Comparison of ENCODE assay signal across 16 cellular contexts in genomic region chr3:157533298-157533870, GRCh38. TPM values are rescaled to one million over a fixed set of nuclear protein-coding genes. Genes with fewer than 3 reads are reported as not detected.
DNase-seq lines count a peak whose midpoint lies in the region; ATAC-seq lines count a peak whose summit lies in the region.
"Had no signal": no experiment of that assay in that cellular context is flagged by ENCODE, and none has a peak within 500 bp of the region (broad histone marks: within the 10 kb centered on the region; RNA-seq: fewer than 3 reads in every experiment).

No MANE protein-coding gene starts in this region.

- DNase-seq in HS-5 (ENCODE audit: low read depth) = peak; percentile 91
- peak; percentile 79 for DNase-seq in adipocyte (ENCODE audit: low read depth)
- peak; percentile 83 for DNase-seq in glomerular endothelial cell (ENCODE audit: extremely low read depth, low read depth, low spot score)
- no peak for DNase-seq in stimulated activated CD4-positive, alpha-beta T cell treated with anti-CD3 and anti-CD28 coated beads, Interleukin-2, amount 100 ng/mL, for 24 hours
- DNase-seq in substantia nigra (lab: John Stamatoyannopoulos, UW) = no peak
- DNase-seq in nucleus accumbens (lab: John Stamatoyannopoulos, UW) = no peak
- DNase-seq: activated CD8-positive, alpha-beta memory T cell treated with anti-CD3 and anti-CD28 coated beads, Interleukin-2, amount 50 U/mL, for 4 hours; effector memory CD4-positive, alpha-beta T cell; right lobe of liver; T-helper 17 cell; upper lobe of left lung had no signal

- ATAC-seq in GM18873 (IDR thresholded peaks at IDR 0.05; ENCODE audit: low FRiP score, unreplicated experiment) = no peak

- H3K27me3 ChIP-seq in ACC112 (ENCODE audit: insufficient read depth, low read length) (no peaks in the 10 kb centered on the region), adipocyte (replicated peaks; ENCODE audit: control insufficient read depth, insufficient read depth, low read length) (no peaks in the 10 kb centered on the region)
- H3K27me3 ChIP-seq: adrenal gland, right lobe of liver, upper lobe of left lung had no signal

- no peaks in the 10 kb centered on the region for H3K36me3 ChIP-seq in ACC112 (ENCODE audit: insufficient read depth, low read length)
- H3K36me3 ChIP-seq in adipocyte (ENCODE audit: control insufficient read depth, insufficient read depth, low read length, severe bottlenecking) = no peaks in the 10 kb centered on the region
- H3K36me3 ChIP-seq: adrenal gland, right lobe of liver, upper lobe of left lung had no signal

- H3K9ac ChIP-seq in adipocyte (ENCODE audit: low read length) = peak overlapping the region; percentile 81

- H3K79me2 ChIP-seq in ACC112 (ENCODE audit: control insufficient read depth, insufficient read depth, low read length, unreplicated experiment) = peaks cover 27% of the 10 kb centered on the region

- H3K9me3 ChIP-seq in adipocyte (ENCODE audit: control insufficient read depth, low read length) = peaks cover 3% of the 10 kb centered on the region
- H3K9me3 ChIP-seq: adrenal gland, right lobe of liver, upper lobe of left lung had no signal

- H3K27ac ChIP-seq in ACC112 (ENCODE audit: low read depth, low read length) = peak overlapping the region; percentile 83
- H3K27ac ChIP-seq in substantia nigra (ENCODE audit: low read depth, low read length, poor library complexity, severe bottlenecking) = no peak overlapping the region
- H3K27ac ChIP-seq: adrenal gland, right lobe of liver, upper lobe of left lung had no signal

- H3K4me3 ChIP-seq in ACC112 (ENCODE audit: low read depth, low read length) = peak overlapping the region; percentile 75
- H3K4me3 ChIP-seq in adipocyte (ENCODE audit: low read length) = peak overlapping the region; percentile 63
- H3K4me3 ChIP-seq: adrenal gland, right lobe of liver, upper lobe of left lung had no signal

- peak overlapping the region; percentile 83 for H2AFZ ChIP-seq in ACC112 (ENCODE audit: low read length, unreplicated experiment)

- H3K4me1 ChIP-seq in ACC112 (ENCODE audit: control insufficient read depth, insufficient read depth, low read length, unreplicated experiment) = peaks cover 54% of the 10 kb centered on the region
- peaks cover 40% of the 10 kb centered on the region for H3K4me1 ChIP-seq in adipocyte (ENCODE audit: control insufficient read depth, insufficient read depth, low read length)
- H3K4me1 ChIP-seq: right lobe of liver had no signal

RNA-seq across cellular contexts. Expression of gene VEPH1, which starts 30.2 kb away (rescaled TPM):
- 68.7 and 80.8 TPM in 2 replicates for total RNA-seq in glomerular endothelial cell
- total RNA-seq: B cell, HepG2 had no signal

Comparison
In these comparisons a context has a peak if more than half of its experiments do, and no peak if none do; other contexts are left out.
1. DNase-seq: peak in HS-5 (single experiment), adipocyte (single experiment) and glomerular endothelial cell (single experiment); none in stimulated activated CD4-positive, alpha-beta T cell treated with anti-CD3 and anti-CD28 coated beads, Interleukin-2, amount 100 ng/mL, for 24 hours (0 of 2), substantia nigra (0 of 49) and nucleus accumbens (0 of 56).